In genomic region chr6:72639920-72640621, GRCh38 we compare ENCODE assay signal across 34 cellular contexts. TPM values are rescaled to one million over a fixed set of nuclear protein-coding genes. Genes with fewer than 3 reads are reported as not detected.
DNase-seq lines count a peak whose midpoint lies in the region; ATAC-seq and TF ChIP-seq lines count a peak whose summit lies in the region.
"Had no signal": no experiment of that assay in that cellular context is flagged by ENCODE, and none has a peak within 500 bp of the region (broad histone marks: within the 10 kb centered on the region; RNA-seq: fewer than 3 reads in every experiment).

No MANE protein-coding gene starts in this region.

- H4K20me1 ChIP-seq in IMR-90 (ENCODE audit: insufficient read depth, low read length), result no peaks in the 10 kb centered on the region

- WGBS in IMR-90 (ENCODE audit: extremely low coverage in 2 of 2, insufficient read length in 1 of 2), 2 experiments, result 96% methylated on average over 3 of the region's 5 CpGs; no CpG with 5 or more reads in 1 of the 2 experiments
- no CpG with 5 or more reads among the region's 5 CpGs for WGBS in mesendoderm (ENCODE audit: extremely low coverage, insufficient coverage, low lambda C conversion rate)

- no peak overlapping the region for H2AFZ ChIP-seq in IMR-90 (replicated peaks; ENCODE audit: low read length, poor library complexity)
- H2AFZ ChIP-seq: GM23338, neural progenitor cell had no signal

- ATAC-seq in IMR-90 (ENCODE audit: low read depth) (no peak), GM21717 (IDR thresholded peaks at IDR 0.05; ENCODE audit: unreplicated experiment) (no peak), GM21526 (IDR thresholded peaks at IDR 0.05; ENCODE audit: low FRiP score, unreplicated experiment) (no peak), HG02852 (IDR thresholded peaks at IDR 0.05; ENCODE audit: unreplicated experiment) (no peak)
- ATAC-seq: activated T-helper 17 cell treated with anti-CD3 and anti-CD28 coated beads, Interleukin-2, amount 50 U/mL, for 72 hours; GM23338; stimulated activated naive CD8-positive, alpha-beta T cell treated with anti-CD3 and anti-CD28 coated beads, Interleukin-15, Interleukin-2, amounts not matched to agents 100 U/mL and 50 U/mL, for 24 hours had no signal

- no peak overlapping the region for H2BK120ac ChIP-seq in IMR-90 (ENCODE audit: low read depth, low read length)
- no peak overlapping the region for H2BK120ac ChIP-seq in mesendoderm (ENCODE audit: low read depth, low read length)

- H3K4ac ChIP-seq in IMR-90 (ENCODE audit: low read depth, low read length), result no peak overlapping the region
- H3K4ac ChIP-seq in mesendoderm (ENCODE audit: low read depth, low read length), result no peak overlapping the region

- H3K79me1 ChIP-seq in IMR-90 (ENCODE audit: low read depth in 1 of 2, low read length in 2 of 2) (peaks cover 0 to 3% of the 10 kb centered on the region in 2 experiments; a peak in 1 of 4 replicates), mesendoderm (ENCODE audit: low read length) (no peaks in the 10 kb centered on the region)

- H2BK15ac ChIP-seq in IMR-90 (ENCODE audit: low read depth, low read length), result no peak overlapping the region
- no peak overlapping the region for H2BK15ac ChIP-seq in mesendoderm (replicated peaks; ENCODE audit: low read depth)

- H3K9ac ChIP-seq in IMR-90 (ENCODE audit: low read depth, low read length), result no peak overlapping the region
- H3K9ac ChIP-seq in mesendoderm (ENCODE audit: low read length), result no peak overlapping the region
- H3K9ac ChIP-seq: KMS-11, neural progenitor cell had no signal

- TF ChIP-seq CTCF in GM13976 (IDR thresholded peaks at IDR 0.05; ENCODE audit: borderline replicate concordance, control extremely low read depth, extremely low read depth, insufficient read depth, missing control alignments) (peak; percentile 16), IMR-90 (conservative IDR thresholded peaks at IDR 0.05; ENCODE audit: low read depth, low read length) (0 out of 2 replicates have a peak, but pooled peaks have one; percentile 19), choroid plexus epithelial cell (conservative IDR thresholded peaks at IDR 0.05; ENCODE audit: low read depth, low read length) (peak; percentile 18)

- H3K9me3 ChIP-seq in IMR-90 (ENCODE audit: control insufficient read depth, insufficient read depth, low read length), result no peaks in the 10 kb centered on the region
- H3K9me3 ChIP-seq: left ventricle myocardium inferior, Peyer's patch had no signal

- H3K36me3 ChIP-seq in IMR-90 (ENCODE audit: control insufficient read depth, insufficient read depth, low read length) (no peaks in the 10 kb centered on the region), mesendoderm (ENCODE audit: control insufficient read depth, insufficient read depth, low read length) (no peaks in the 10 kb centered on the region)
- H3K36me3 ChIP-seq: left ventricle myocardium inferior, neural progenitor cell, Peyer's patch had no signal

- H3K23ac ChIP-seq in IMR-90 (ENCODE audit: low read depth, low read length) (no peak overlapping the region), mesendoderm (ENCODE audit: low read length) (no peak overlapping the region)

- no peak overlapping the region for H3K4me2 ChIP-seq in IMR-90 (ENCODE audit: low read depth, low read length)
- H3K4me2 ChIP-seq in mesendoderm (ENCODE audit: low read length), result no peak overlapping the region
- H3K4me2 ChIP-seq: GM23338, neural progenitor cell had no signal

- H3K18ac ChIP-seq in IMR-90 (ENCODE audit: low read depth, low read length) (no peak overlapping the region), mesendoderm (ENCODE audit: low read length) (no peak overlapping the region)

- H2AK5ac ChIP-seq in IMR-90 (ENCODE audit: low read depth, low read length), result no peak overlapping the region
- H2AK5ac ChIP-seq in mesendoderm (ENCODE audit: low read length), result no peak overlapping the region

- no peak for DNase-seq in GM13976 (ENCODE audit: low spot score)
- no peak for DNase-seq in IMR-90
- DNase-seq in choroid plexus epithelial cell (ENCODE audit: low read depth), result no peak
- peak; percentile 77 for DNase-seq in mesendoderm
- DNase-seq in SW 1271 (lab: John Stamatoyannopoulos, UW), result no peak
- DNase-seq: activated CD4-positive, alpha-beta T cell treated with anti-CD3 and anti-CD28 coated beads for 4 hours; activated naive CD4-positive, alpha-beta T cell treated with anti-CD3 and anti-CD28 coated beads, Interleukin-2, amount 50 U/mL, for 16 hours; amniotic stem cell; C1 segment of cervical spinal cord; COR-L47; DMS79 treated with DMSO at 0.1 percent for 48 hours; GDM1; head of caudate nucleus; left ventricle myocardium inferior; MM.1S; NCI-H1436; NCI-H2081; NCI-H524 treated with DMSO at 0.1 percent for 48 hours; NK-92 treated with Interleukin-12 subunit alpha and Interleukin-12 subunit beta, amount 100 ng/mL, for 24 hours; Peyer's patch; SIG-M5; stimulated activated CD4-positive, alpha-beta T cell treated with anti-CD3 and anti-CD28 coated beads, Interleukin-1b, Interleukin-23, amount 100 ng/mL, for 48 hours; stimulated activated naive CD8-positive, alpha-beta T cell treated with anti-CD3 and anti-CD28 coated beads, Interleukin-15, Interleukin-2, amounts not matched to agents 100 U/mL and 50 U/mL, for 24 hours; T1000 had no signal

- intact Hi-C loops in IMR-90 (cut with micrococcal nuclease), result no loop called here

- H3K4me3 ChIP-seq in IMR-90 (ENCODE audit: insufficient read depth, low read depth, low read length) (no peak overlapping the region), choroid plexus epithelial cell (ENCODE audit: low read depth, low read length) (no peak overlapping the region), mesendoderm (ENCODE audit: low read length) (no peak overlapping the region)
- H3K4me3 ChIP-seq: GM23338, left ventricle myocardium inferior, neural progenitor cell, Peyer's patch had no signal

- POLR2A ChIA-PET in IMR-90 (lab: Charles Lee; ENCODE audit: unreplicated experiment), result no interaction called here

- no TSS peak for BruUV-seq in IMR-90 (replicated peaks; lab: Mats Ljungman, UMichigan)

- H4K8ac ChIP-seq in IMR-90 (ENCODE audit: low read depth in 2 of 2, low read length in 2 of 2) (no peak overlapping the region), mesendoderm (ENCODE audit: low read depth, low read length) (no peak overlapping the region)

- H2BK5ac ChIP-seq in IMR-90 (ENCODE audit: low read depth, low read length, poor library complexity, severe bottlenecking) (no peak overlapping the region), mesendoderm (ENCODE audit: low read length) (no peak overlapping the region)

- H3K4me1 ChIP-seq in IMR-90 (ENCODE audit: control insufficient read depth, insufficient read depth, low read length) (no peaks in the 10 kb centered on the region), mesendoderm (ENCODE audit: control insufficient read depth, low read depth, low read length) (no peaks in the 10 kb centered on the region)
- H3K4me1 ChIP-seq: left ventricle myocardium inferior, neural progenitor cell, Peyer's patch had no signal

- CTCF ChIA-PET in IMR-90 (lab: Yijun Ruan, JAX), result interaction anchor here (0.8 kb wide), 1 partner anchor 118 kb away, joined by 3 read pairs; no protein-coding TSS in a partner anchor

- H2AK9ac ChIP-seq in IMR-90 (replicated peaks; ENCODE audit: low read depth, low read length, poor library complexity), result no peak overlapping the region

- dilution Hi-C loops in IMR-90 (cut with HindIII; ENCODE audit: low sequenced_read_pairs, unreplicated experiment), result no loop called here

- 0 out of 2 replicates have a peak, but pooled peaks have one; percentile 19 for TF ChIP-seq RAD21 in IMR-90 (IDR thresholded peaks at IDR 0.05; ENCODE audit: low read length)

- in situ Hi-C loops in GM13976 (cut with MboI; ENCODE audit: low sequenced_read_pairs, unreplicated experiment) (no loop called here), IMR-90 (cut with MboI; ENCODE audit: low sequenced_read_pairs) (no loop called here)

- H3K79me2 ChIP-seq in mesendoderm (ENCODE audit: control insufficient read depth, insufficient read depth, low read length), result no peaks in the 10 kb centered on the region

- H3K27ac ChIP-seq in IMR-90 (ENCODE audit: insufficient read depth, low read length) (no peak overlapping the region), mesendoderm (ENCODE audit: low read depth, low read length) (no peak overlapping the region)
- H3K27ac ChIP-seq: HL-60, KMS-11, left ventricle myocardium inferior, neural progenitor cell, Peyer's patch, VCaP had no signal

- no peak overlapping the region for H4K91ac ChIP-seq in IMR-90 (ENCODE audit: insufficient read depth, low read depth, low read length)

- no peaks in the 10 kb centered on the region for H3K27me3 ChIP-seq in IMR-90 (ENCODE audit: control insufficient read depth, insufficient read depth, low read length)
- H3K27me3 ChIP-seq in mesendoderm (ENCODE audit: insufficient read depth, low read length, poor library complexity), result no peaks in the 10 kb centered on the region
- H3K27me3 ChIP-seq: neural progenitor cell, Peyer's patch had no signal

- no peak overlapping the region for H4K5ac ChIP-seq in IMR-90 (ENCODE audit: low read depth, low read length)
- H4K5ac ChIP-seq in mesendoderm (ENCODE audit: low read length), result no peak overlapping the region

- H2BK20ac ChIP-seq in IMR-90 (ENCODE audit: low read depth, low read length), result no peak overlapping the region

- H3K9me1 ChIP-seq in IMR-90 (ENCODE audit: insufficient read depth, low read length), result no peaks in the 10 kb centered on the region

- H3K56ac ChIP-seq in IMR-90 (ENCODE audit: extremely low read depth, insufficient read depth, low read length) (no peak overlapping the region), mesendoderm (ENCODE audit: low read length) (no peak overlapping the region)

- H3K14ac ChIP-seq in IMR-90 (replicated peaks; ENCODE audit: low read depth, low read length), result no peak overlapping the region

- no peak for TF ChIP-seq POLR2A in IMR-90 (IDR thresholded peaks at IDR 0.05; ENCODE audit: low read depth, low read length)

TF ChIP-seq in IMR-90, 13 proteins besides CTCF, POLR2A, EP300 and RAD21:
- TF ChIP-seq USF2 (IDR thresholded peaks at IDR 0.05; ENCODE audit: low read depth, low read length), result no peak
- TF ChIP-seq FOS (IDR thresholded peaks at IDR 0.05; ENCODE audit: low read depth, low read length), result no peak
- TF ChIP-seq RCOR1 (IDR thresholded peaks at IDR 0.05; ENCODE audit: insufficient replicate concordance, low read length), result no peak
- TF ChIP-seq SMC3 (IDR thresholded peaks at IDR 0.05; ENCODE audit: low read depth, low read length), result no peak
TF ChIP-seq in IMR-90: peak in this region for 0.

RNA-seq across cellular contexts. Expression of gene KCNQ5, which starts 18.2 kb away (rescaled TPM):
- total RNA-seq in IMR-90 (2012; rRNA removed), result 1.3 and 1.7 TPM in 2 replicates
- polyA plus RNA-seq in IMR-90 (2012; rRNA removed), result 0.75 and 1.1 TPM in 2 replicates
- polyA plus RNA-seq in IMR-90 (2012; cell fraction: cytosol; rRNA removed), result 0.29 and 0.38 TPM in 2 replicates
- 0.37 and 0.97 TPM in 2 replicates for polyA plus RNA-seq in IMR-90 (2012; cell fraction: nucleus; rRNA removed; ENCODE audit: low replicate concordance)
- 0.45 TPM for polyA plus RNA-seq in mesendoderm (2013, experiment 1 of 2)
- polyA plus RNA-seq in mesendoderm (2013, experiment 2 of 2), result 0.57 TPM
- total RNA-seq: mesenteric fat pad had no signal
